1 cellular context compared by ENCODE assay signal in the genomic region with DNA sequence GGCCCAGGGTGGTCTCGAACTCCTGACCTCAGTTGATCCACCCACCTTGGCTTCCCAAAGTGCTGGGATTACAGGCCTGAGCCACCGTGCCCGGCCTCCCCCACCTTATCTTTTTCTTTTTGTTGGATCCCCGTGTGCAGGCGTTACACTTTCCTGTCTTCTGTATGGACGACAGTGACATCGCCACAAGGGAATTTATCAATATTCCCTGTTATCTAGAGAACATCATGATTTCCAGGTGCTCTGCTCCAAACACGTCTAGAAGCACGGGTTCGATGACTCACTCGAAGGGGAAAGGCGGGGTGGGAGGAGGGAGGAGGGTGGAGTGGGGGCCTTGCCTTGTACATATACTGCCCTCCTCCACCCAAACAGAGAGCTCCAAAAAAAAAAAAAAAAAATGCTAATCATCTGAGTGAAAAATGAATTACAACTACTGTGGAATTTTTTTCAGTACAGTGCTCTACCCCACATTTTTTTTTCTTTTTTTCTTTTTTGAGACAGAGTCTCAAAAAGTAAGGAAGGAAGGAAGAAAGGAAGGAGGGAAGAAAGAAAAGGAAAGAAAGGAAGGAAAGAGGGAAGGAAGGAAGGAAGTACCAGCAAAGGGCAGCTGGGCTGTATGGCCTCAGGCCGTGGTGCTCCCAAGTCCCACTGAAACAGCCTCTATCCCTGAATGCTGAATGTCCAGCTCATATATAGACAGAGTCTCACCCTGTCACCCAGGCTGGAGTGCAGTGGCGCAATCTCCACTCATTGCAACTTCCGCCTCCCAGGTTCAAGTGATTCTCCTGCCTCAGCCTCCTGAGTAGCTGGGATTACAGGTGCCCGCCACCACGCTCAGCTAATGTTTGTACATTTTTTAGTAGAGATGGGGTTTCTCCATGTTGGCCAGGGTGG.
TF ChIP-seq lines count a peak whose summit lies in the region.

No MANE protein-coding gene starts in this region.

TF ChIP-seq in IMR-90, 13 proteins besides CTCF, POLR2A, EP300 and RAD21:
- TF ChIP-seq SMC3 (IDR thresholded peaks at IDR 0.05; ENCODE audit: low read depth, low read length) (no peak), MAFK (IDR thresholded peaks at IDR 0.05; ENCODE audit: low read depth, low read length) (no peak), BHLHE40 (IDR thresholded peaks at IDR 0.05; ENCODE audit: low read depth, low read length) (no peak), NFE2L2 (IDR thresholded peaks at IDR 0.05; ENCODE audit: low read depth, low read length) (no peak), FOS (IDR thresholded peaks at IDR 0.05; ENCODE audit: low read depth, low read length) (no peak), MXI1 (IDR thresholded peaks at IDR 0.05; ENCODE audit: borderline replicate concordance, low read depth, low read length) (no peak)
- TF ChIP-seq, protein P1, sequence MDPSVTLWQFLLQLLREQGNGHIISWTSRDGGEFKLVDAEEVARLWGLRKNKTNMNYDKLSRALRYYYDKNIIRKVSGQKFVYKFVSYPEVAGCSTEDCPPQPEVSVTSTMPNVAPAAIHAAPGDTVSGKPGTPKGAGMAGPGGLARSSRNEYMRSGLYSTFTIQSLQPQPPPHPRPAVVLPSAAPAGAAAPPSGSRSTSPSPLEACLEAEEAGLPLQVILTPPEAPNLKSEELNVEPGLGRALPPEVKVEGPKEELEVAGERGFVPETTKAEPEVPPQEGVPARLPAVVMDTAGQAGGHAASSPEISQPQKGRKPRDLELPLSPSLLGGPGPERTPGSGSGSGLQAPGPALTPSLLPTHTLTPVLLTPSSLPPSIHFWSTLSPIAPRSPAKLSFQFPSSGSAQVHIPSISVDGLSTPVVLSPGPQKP (IDR thresholded peaks at IDR 0.05; ENCODE audit: borderline replicate concordance, low read depth, low read length), result no peak
- TF ChIP-seq, protein P2, sequence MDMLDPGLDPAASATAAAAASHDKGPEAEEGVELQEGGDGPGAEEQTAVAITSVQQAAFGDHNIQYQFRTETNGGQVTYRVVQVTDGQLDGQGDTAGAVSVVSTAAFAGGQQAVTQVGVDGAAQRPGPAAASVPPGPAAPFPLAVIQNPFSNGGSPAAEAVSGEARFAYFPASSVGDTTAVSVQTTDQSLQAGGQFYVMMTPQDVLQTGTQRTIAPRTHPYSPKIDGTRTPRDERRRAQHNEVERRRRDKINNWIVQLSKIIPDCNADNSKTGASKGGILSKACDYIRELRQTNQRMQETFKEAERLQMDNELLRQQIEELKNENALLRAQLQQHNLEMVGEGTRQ (IDR thresholded peaks at IDR 0.05; ENCODE audit: low read depth, low read length), result no peak
